ENCODE assay signal across 13 cellular contexts in genomic region chr1:209388358-209388757, GRCh38.
"Had no signal": no experiment of that assay in that cellular context is flagged by ENCODE, and none has a peak within 500 bp of the region (broad histone marks: within the 10 kb centered on the region; RNA-seq: fewer than 3 reads in every experiment).

No MANE protein-coding gene starts in this region.

- H3K4me1 Mint-ChIP-seq: activated T-helper 17 cell treated with anti-CD3 and anti-CD28 coated beads, Interleukin-2, amount 50 U/mL, for 72 hours; central memory CD8-positive, alpha-beta T cell; stimulated activated naive CD8-positive, alpha-beta T cell treated with anti-CD3 and anti-CD28 coated beads, Interleukin-15, amount 100 ng/mL, for 72 hours had no signal

- H3K9me3 ChIP-seq: adrenal gland, gastrocnemius medialis, left ventricle myocardium inferior, pancreas, testis had no signal

- H3K27me3 ChIP-seq: adrenal gland, gastrocnemius medialis, pancreas, testis had no signal

- H3K4me3 Mint-ChIP-seq: activated T-helper 17 cell treated with anti-CD3 and anti-CD28 coated beads, Interleukin-2, amount 50 U/mL, for 72 hours; central memory CD8-positive, alpha-beta T cell; neural crest cell; stimulated activated naive CD8-positive, alpha-beta T cell treated with anti-CD3 and anti-CD28 coated beads, Interleukin-15, amount 100 ng/mL, for 72 hours; WTC11 had no signal

- DNase-seq: activated CD4-positive, alpha-beta T cell treated with anti-CD3 and anti-CD28 coated beads for 48 hours; activated naive CD4-positive, alpha-beta T cell treated with anti-CD3 and anti-CD28 coated beads, Interleukin-2, amount 50 U/mL, for 16 hours; gastrocnemius medialis; left ventricle myocardium inferior; pancreas; stimulated activated CD4-positive, alpha-beta T cell treated with anti-CD3 and anti-CD28 coated beads, Interleukin-4, amount 100 ng/mL, for 4 hours; stimulated activated naive CD8-positive, alpha-beta T cell treated with anti-CD3 and anti-CD28 coated beads, Interleukin-15, amount 100 ng/mL, for 72 hours; testis had no signal

- H3K27ac Mint-ChIP-seq: activated T-helper 17 cell treated with anti-CD3 and anti-CD28 coated beads, Interleukin-2, amount 50 U/mL, for 72 hours; stimulated activated naive CD8-positive, alpha-beta T cell treated with anti-CD3 and anti-CD28 coated beads, Interleukin-15, amount 100 ng/mL, for 72 hours; WTC11 had no signal

- H3K4me1 ChIP-seq: adrenal gland, gastrocnemius medialis, left ventricle myocardium inferior, pancreas, testis had no signal

- H3K27ac ChIP-seq: adrenal gland, gastrocnemius medialis, left ventricle myocardium inferior, pancreas, testis had no signal

- ATAC-seq: gastrocnemius medialis; pancreas; stimulated activated naive CD8-positive, alpha-beta T cell treated with anti-CD3 and anti-CD28 coated beads, Interleukin-15, amount 100 ng/mL, for 72 hours; WTC11 had no signal

- H3K4me3 ChIP-seq: adrenal gland, gastrocnemius medialis, left ventricle myocardium inferior, pancreas, testis had no signal

- H3K9me3 Mint-ChIP-seq: activated T-helper 17 cell treated with anti-CD3 and anti-CD28 coated beads, Interleukin-2, amount 50 U/mL, for 72 hours; central memory CD8-positive, alpha-beta T cell; stimulated activated naive CD8-positive, alpha-beta T cell treated with anti-CD3 and anti-CD28 coated beads, Interleukin-15, amount 100 ng/mL, for 72 hours had no signal

- H3K36me3 ChIP-seq: adrenal gland, gastrocnemius medialis, left ventricle myocardium inferior, pancreas had no signal
